ENCODE assay signal across 9 cellular contexts in genomic region chr4:167233523-167234387, GRCh38. TPM values are rescaled to one million over a fixed set of nuclear protein-coding genes. Genes with fewer than 3 reads are reported as not detected.
A peak's percentile ranks its signal among the peaks of the same experiment; 100 is the strongest.
DNase-seq lines count a peak whose midpoint lies in the region; ATAC-seq and TF ChIP-seq lines count a peak whose summit lies in the region.
"Had no signal": no experiment of that assay in that cellular context is flagged by ENCODE, and none has a peak within 500 bp of the region (broad histone marks: within the 10 kb centered on the region; RNA-seq: fewer than 3 reads in every experiment).

No MANE protein-coding gene starts in this region.

- H3K9me3 Mint-ChIP-seq in activated CD4-positive, alpha-beta T cell treated with anti-CD3 and anti-CD28 coated beads, Interleukin-2, amount 10 ng/mL, durations not matched to agents 24 days and 14 days: no peaks in the 10 kb centered on the region
- H3K9me3 Mint-ChIP-seq: activated naive CD4-positive, alpha-beta T cell treated with anti-CD3 and anti-CD28 coated beads, Interleukin-2, amount 50 U/mL, for 24 hours had no signal

- peak overlapping the region; percentile 79 for H3K4me3 Mint-ChIP-seq in activated CD4-positive, alpha-beta T cell treated with anti-CD3 and anti-CD28 coated beads, Interleukin-2, amount 10 ng/mL, durations not matched to agents 24 days and 14 days
- H3K4me3 Mint-ChIP-seq: activated naive CD4-positive, alpha-beta T cell treated with anti-CD3 and anti-CD28 coated beads, Interleukin-2, amount 50 U/mL, for 24 hours had no signal

- H3K9ac ChIP-seq in KMS-11 (peak overlapping the region; percentile 28; the same call in 1 of the 2 replicates), mammary epithelial cell (ENCODE audit: insufficient read depth, low read length) (no peak overlapping the region), liver (ENCODE audit: low read depth in 1 of 2, low read length in 2 of 2) (no peak overlapping the region)

- H3K4me3 ChIP-seq in KMS-11 (IDR thresholded peaks at IDR 0.05; ENCODE audit: insufficient read depth, low read depth, low read length) (no peak overlapping the region), mammary epithelial cell (replicated peaks in 1 of 3; ENCODE audit: insufficient read depth in 1 of 3, low read depth in 2 of 3, low read length in 3 of 3) (peak overlapping the region; percentile 39 to 47 (median 41)), liver (ENCODE audit: low read depth in 1 of 3, low read length in 3 of 3) (peak overlapping the region; percentile 29 to 55 (median 42)), thoracic aorta (peak overlapping the region; percentile 68)

- no peaks in the 10 kb centered on the region for H3K36me3 ChIP-seq in KMS-11 (ENCODE audit: insufficient read depth)
- H3K36me3 ChIP-seq in mammary epithelial cell (ENCODE audit: insufficient read depth, low read length): no peaks in the 10 kb centered on the region
- H3K36me3 ChIP-seq in liver (ENCODE audit: control insufficient read depth in 4 of 4, insufficient read depth in 3 of 4, low read depth in 1 of 4, low read length in 3 of 4): no peaks in the 10 kb centered on the region
- H3K36me3 ChIP-seq in thoracic aorta: no peaks in the 10 kb centered on the region

- dilution Hi-C loops in mammary epithelial cell (cut with HindIII; ENCODE audit: low sequenced_read_pairs): no loop called here

- in situ Hi-C loops in mammary epithelial cell (cut with MboI; ENCODE audit: low sequenced_read_pairs in 2 of 2): no loop called here

- H3K79me2 ChIP-seq in KMS-11 (ENCODE audit: insufficient read depth, low read depth) (no peaks in the 10 kb centered on the region), mammary epithelial cell (ENCODE audit: insufficient read depth, low read length) (no peaks in the 10 kb centered on the region)

- H3K4me1 ChIP-seq in KMS-11 (ENCODE audit: low read depth, poor library complexity, severe bottlenecking) (peaks cover 6% of the 10 kb centered on the region), mammary epithelial cell (ENCODE audit: insufficient read depth, low read length) (peaks cover 13% of the 10 kb centered on the region), liver (ENCODE audit: control insufficient read depth in 4 of 4, insufficient read depth in 4 of 4, low read length in 3 of 4) (peaks cover 4 to 14% (median 13%) of the 10 kb centered on the region in 4 donors), thoracic aorta (ENCODE audit: control insufficient read depth in 1 of 2, low read depth in 2 of 2) (peaks cover 0 to 15% of the 10 kb centered on the region in 2 donors)

- no peak overlapping the region for H3K27ac Mint-ChIP-seq in activated CD4-positive, alpha-beta T cell treated with anti-CD3 and anti-CD28 coated beads, Interleukin-2, amount 10 ng/mL, durations not matched to agents 24 days and 14 days
- H3K27ac Mint-ChIP-seq: activated naive CD4-positive, alpha-beta T cell treated with anti-CD3 and anti-CD28 coated beads, Interleukin-2, amount 50 U/mL, for 24 hours had no signal

- H3K9me3 ChIP-seq in mammary epithelial cell (replicated peaks; ENCODE audit: insufficient read depth, low read length) (no peaks in the 10 kb centered on the region), liver (ENCODE audit: control insufficient read depth in 4 of 4, low read length in 3 of 4) (no peaks in the 10 kb centered on the region), thoracic aorta (no peaks in the 10 kb centered on the region)

- H3K27me3 Mint-ChIP-seq in activated CD4-positive, alpha-beta T cell treated with anti-CD3 and anti-CD28 coated beads, Interleukin-2, amount 10 ng/mL, durations not matched to agents 24 days and 14 days: peaks cover 29% of the 10 kb centered on the region

- TF ChIP-seq CTCF in KMS-11 (conservative IDR thresholded peaks at IDR 0.05; ENCODE audit: low read depth, low read length) (0 out of 2 replicates have a peak, but pooled peaks have one; percentile 1), mammary epithelial cell (conservative IDR thresholded peaks at IDR 0.05 in 1 of 2, IDR thresholded peaks at IDR 0.05 in 1 of 2; ENCODE audit: extremely low read depth in 1 of 2, insufficient read depth in 1 of 2, low read depth in 1 of 2, low read length in 2 of 2) (peak in 1 of 2 donors; percentile 7), liver (IDR thresholded peaks at IDR 0.05; ENCODE audit: low read depth, low read length, missing input control) (no peak), thoracic aorta (IDR thresholded peaks at IDR 0.05) (no peak)

- no TSS peak for BruUV-seq in mammary epithelial cell (replicated peaks; lab: Mats Ljungman, UMichigan)

- no peak overlapping the region for H3K27ac ChIP-seq in KMS-11
- H3K27ac ChIP-seq in mammary epithelial cell (ENCODE audit: insufficient read depth, low read depth, low read length): no peak overlapping the region
- H3K27ac ChIP-seq in liver (ENCODE audit: low read depth in 1 of 2, low read length in 2 of 2): no peak overlapping the region
- no peak overlapping the region for H3K27ac ChIP-seq in thoracic aorta

- H3K27me3 ChIP-seq in KMS-11 (ENCODE audit: insufficient read depth, low read depth): no peaks in the 10 kb centered on the region
- peaks cover 22% of the 10 kb centered on the region for H3K27me3 ChIP-seq in mammary epithelial cell (ENCODE audit: insufficient read depth, low read length)
- peaks cover 0 to 4% (median 2%) of the 10 kb centered on the region in 4 donors for H3K27me3 ChIP-seq in liver (ENCODE audit: control insufficient read depth in 4 of 4, insufficient read depth in 4 of 4, low read length in 3 of 4)
- no peaks in the 10 kb centered on the region for H3K27me3 ChIP-seq in thoracic aorta (replicated peaks; ENCODE audit: insufficient read depth)

- CTCF ChIA-PET in mammary epithelial cell (lab: Charles Lee; ENCODE audit: low non-redundant PET): no interaction called here

- ATAC-seq in thoracic aorta (ENCODE audit: insufficient number of reproducible peaks, low FRiP score, low read depth): no peak
- no peak for ATAC-seq in HG02840 (IDR thresholded peaks at IDR 0.05; ENCODE audit: low FRiP score, unreplicated experiment)

- H2AFZ ChIP-seq in KMS-11 (ENCODE audit: low read depth): peak overlapping the region; percentile 90
- peak overlapping the region; percentile 78 for H2AFZ ChIP-seq in mammary epithelial cell (ENCODE audit: low read depth, low read length)

- H3K4me2 ChIP-seq in KMS-11 (peak overlapping the region; percentile 50), mammary epithelial cell (ENCODE audit: insufficient read depth, low read depth, low read length) (peak overlapping the region; percentile 88)

- intact Hi-C loops in activated CD4-positive, alpha-beta T cell treated with anti-CD3 and anti-CD28 coated beads, Interleukin-2, amount 10 ng/mL, durations not matched to agents 24 days and 14 days (cut with micrococcal nuclease): no loop called here
- intact Hi-C loops in mammary epithelial cell (cut with micrococcal nuclease): loop anchor here (1.0 kb wide), 1 partner anchor 212 kb away; no protein-coding TSS in a partner anchor

- H3K36me3 Mint-ChIP-seq in activated CD4-positive, alpha-beta T cell treated with anti-CD3 and anti-CD28 coated beads, Interleukin-2, amount 10 ng/mL, durations not matched to agents 24 days and 14 days (ENCODE audit: low read depth): no peaks in the 10 kb centered on the region
- H3K36me3 Mint-ChIP-seq: activated naive CD4-positive, alpha-beta T cell treated with anti-CD3 and anti-CD28 coated beads, Interleukin-2, amount 50 U/mL, for 24 hours had no signal

- TF ChIP-seq RAD21 in liver (IDR thresholded peaks at IDR 0.05): no peak

- peaks cover 8% of the 10 kb centered on the region for H3K4me1 Mint-ChIP-seq in activated CD4-positive, alpha-beta T cell treated with anti-CD3 and anti-CD28 coated beads, Interleukin-2, amount 10 ng/mL, durations not matched to agents 24 days and 14 days
- H3K4me1 Mint-ChIP-seq: activated naive CD4-positive, alpha-beta T cell treated with anti-CD3 and anti-CD28 coated beads, Interleukin-2, amount 50 U/mL, for 24 hours had no signal

- no peak for DNase-seq in activated CD4-positive, alpha-beta T cell treated with anti-CD3 and anti-CD28 coated beads, Interleukin-2, amount 10 ng/mL, durations not matched to agents 24 days and 14 days
- DNase-seq in activated CD4-positive, alpha-beta T cell treated with anti-CD3 and anti-CD28 coated beads for 4 hours: no peak
- peak; percentile 10 for DNase-seq in mammary epithelial cell
- DNase-seq in thoracic aorta (ENCODE audit: low spot score): no peak
- DNase-seq in activated effector memory CD4-positive, alpha-beta T cell treated with anti-CD3 and anti-CD28 coated beads, Interleukin-2, amount 50 U/mL, for 16 hours: no peak

- no peaks in the 10 kb centered on the region for H4K20me1 ChIP-seq in KMS-11 (ENCODE audit: insufficient read depth)
- no peaks in the 10 kb centered on the region for H4K20me1 ChIP-seq in mammary epithelial cell (ENCODE audit: insufficient read depth, low read length)

- 13% methylated on average over 12 of the region's 47 CpGs for WGBS in mammary epithelial cell (ENCODE audit: low coverage, missing lambda C conversion rate)
- 4% methylated on average over 47 of the region's 47 CpGs for whole genome bisulfite sequencing in liver

TF ChIP-seq in liver, 16 proteins besides CTCF, POLR2A, EP300 and RAD21 (continues in another document):
- TF ChIP-seq NR2F2 (IDR thresholded peaks at IDR 0.05): no peak
- TF ChIP-seq HNF4A (conservative IDR thresholded peaks at IDR 0.05): no peak
- no peak for TF ChIP-seq TAF1 (conservative IDR thresholded peaks at IDR 0.05)

RNA-seq across cellular contexts. Expression of gene SPOCK3, which starts 0.5 kb away (rescaled TPM):
- not detected in 2 replicates for total RNA-seq in activated CD4-positive, alpha-beta T cell treated with anti-CD3 and anti-CD28 coated beads, Interleukin-2, amount 10 ng/mL, durations not matched to agents 24 days and 14 days
- total RNA-seq in mammary epithelial cell (not detected), liver (under 1 TPM; 0.08 to 0.42 TPM), thoracic aorta (not detected)
- polyA plus RNA-seq in mammary epithelial cell (not detected), liver (under 1 TPM; 0.23 to 0.25 TPM)
- not detected for polyA minus RNA-seq in mammary epithelial cell
